1 cellular context compared by ENCODE assay signal in genomic region chr3:139529624-139530023, GRCh38.
TF ChIP-seq lines count a peak whose summit lies in the region.

No MANE protein-coding gene starts in this region.

TF ChIP-seq in SK-N-SH, 30 proteins besides CTCF, POLR2A, EP300 and RAD21 (continued from another document):
- TF ChIP-seq PBX3 (IDR thresholded peaks at IDR 0.05) (no peak), MAX (IDR thresholded peaks at IDR 0.05; ENCODE audit: low read depth) (no peak), RFX5 (IDR thresholded peaks at IDR 0.05; ENCODE audit: low read length) (no peak), TEAD4 (IDR thresholded peaks at IDR 0.05; ENCODE audit: borderline replicate concordance, insufficient read depth) (no peak), FOXJ3 (CRISPR knock-in tag; IDR thresholded peaks at IDR 0.05) (no peak), GATA2 (CRISPR knock-in tag; IDR thresholded peaks at IDR 0.05) (no peak), USF2 (IDR thresholded peaks at IDR 0.05; ENCODE audit: borderline replicate concordance, low read depth, low read length) (no peak), JUND (IDR thresholded peaks at IDR 0.05) (no peak), ZBTB33 (IDR thresholded peaks at IDR 0.05; ENCODE audit: borderline replicate concordance, low read depth) (no peak), YY1 (IDR thresholded peaks at IDR 0.05; ENCODE audit: low read depth) (no peak), MXI1 (IDR thresholded peaks at IDR 0.05; ENCODE audit: low read depth, low read length) (no peak)
